In the genomic region with DNA sequence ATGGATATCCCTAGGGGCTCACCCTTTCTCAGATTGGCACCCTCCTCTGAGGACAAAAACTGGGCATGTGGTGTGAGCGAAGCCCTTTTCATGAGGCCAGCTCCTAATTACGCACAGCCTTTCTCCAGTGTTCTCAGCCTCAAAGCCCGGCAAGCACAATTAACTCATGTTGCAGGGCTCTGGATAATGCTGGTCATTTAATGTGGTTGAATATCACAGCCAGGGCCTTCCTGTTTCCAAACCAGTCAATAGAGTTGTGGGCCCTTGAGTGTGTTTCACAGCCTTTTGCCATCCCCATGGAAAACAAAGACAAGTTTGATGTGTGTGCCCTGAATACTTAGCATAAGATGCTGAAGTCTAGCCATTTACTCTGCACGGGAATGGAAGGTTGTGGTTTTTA, we compare ENCODE assay signal across 2 cellular contexts.
TF ChIP-seq lines count a peak whose summit lies in the region.

No MANE protein-coding gene starts in this region.

TF ChIP-seq in HepG2, 621 proteins besides CTCF, POLR2A, EP300 and RAD21:
- TF ChIP-seq ZNF609 (CRISPR knock-in tag; IDR thresholded peaks at IDR 0.05; ENCODE audit: borderline replicate concordance) (no peak), ZSCAN5A (CRISPR knock-in tag; IDR thresholded peaks at IDR 0.05; ENCODE audit: borderline replicate concordance) (0 out of 2 replicates have a peak, but pooled peaks have one; percentile 9)

TF ChIP-seq in H1, 55 proteins besides CTCF, POLR2A, EP300 and RAD21:
- TF ChIP-seq BRCA1 (IDR thresholded peaks at IDR 0.05; ENCODE audit: low read depth, low read length): no peak
